Comparison of ENCODE assay signal across 9 cellular contexts in genomic region chr5:122311400-122311887, GRCh38.
DNase-seq lines count a peak whose midpoint lies in the region; ATAC-seq and TF ChIP-seq lines count a peak whose summit lies in the region.
"Had no signal": no experiment of that assay in that cellular context is flagged by ENCODE, and none has a peak within 500 bp of the region (broad histone marks: within the 10 kb centered on the region; RNA-seq: fewer than 3 reads in every experiment).

No MANE protein-coding gene starts in this region.

- H3K4me3 Mint-ChIP-seq in stimulated activated naive B cell treated with anti-CD40 and anti-IgM and Interleukin-4, amounts not matched to agents 10 μg/mL and 1 μg/mL and 100 μg/mL, for 72 hours, result peak overlapping the region; percentile 49 to 76

- peaks cover 6 to 11% of the 10 kb centered on the region in 2 donors for H3K4me1 Mint-ChIP-seq in stimulated activated naive B cell treated with anti-CD40 and anti-IgM and Interleukin-4, amounts not matched to agents 10 μg/mL and 1 μg/mL and 100 μg/mL, for 72 hours

- H3K27ac ChIP-seq in iPS-20b (ENCODE audit: low read length), result no peak overlapping the region

- no peak for TF ChIP-seq CTCF in WI38 (IDR thresholded peaks at IDR 0.05; ENCODE audit: low read depth, low read length)

- ATAC-seq in stimulated activated naive B cell treated with anti-CD40 and anti-IgM and Interleukin-4, amounts not matched to agents 10 μg/mL and 1 μg/mL and 100 μg/mL, for 72 hours (replicated peaks), result peak in 1 of 2 donors; percentile 25
- no peak for ATAC-seq in HG03378 (IDR thresholded peaks at IDR 0.05; ENCODE audit: unreplicated experiment)
- no peak for ATAC-seq in HG03565 (IDR thresholded peaks at IDR 0.05; ENCODE audit: unreplicated experiment)

- peak overlapping the region; percentile 37; the same call in 1 of the 2 replicates for H3K9ac ChIP-seq in iPS-20b (ENCODE audit: low read depth, low read length)

- no peaks in the 10 kb centered on the region; the same call in 1 of the 2 replicates for H3K9me3 ChIP-seq in iPS-20b (ENCODE audit: insufficient read depth, low read depth, low read length)

- peaks cover 0 to under 1% of the 10 kb centered on the region in 2 donors for H3K9me3 Mint-ChIP-seq in stimulated activated naive B cell treated with anti-CD40 and anti-IgM and Interleukin-4, amounts not matched to agents 10 μg/mL and 1 μg/mL and 100 μg/mL, for 72 hours

- H3K36me3 Mint-ChIP-seq in stimulated activated naive B cell treated with anti-CD40 and anti-IgM and Interleukin-4, amounts not matched to agents 10 μg/mL and 1 μg/mL and 100 μg/mL, for 72 hours, result no peaks in the 10 kb centered on the region

- peaks cover 59 to 73% of the 10 kb centered on the region in 2 donors for H3K27me3 Mint-ChIP-seq in stimulated activated naive B cell treated with anti-CD40 and anti-IgM and Interleukin-4, amounts not matched to agents 10 μg/mL and 1 μg/mL and 100 μg/mL, for 72 hours

- DNase-seq in DMS53 (lab: John Stamatoyannopoulos, UW) (peak; percentile 55), DMS53 treated with DMSO at 0.1 percent for 48 hours (lab: John Stamatoyannopoulos, UW; ENCODE audit: unreplicated experiment) (no peak), T1000 (lab: John Stamatoyannopoulos, UW) (no peak)
- no peak for DNase-seq in stimulated activated naive B cell treated with anti-CD40 and anti-IgM and Interleukin-4, amounts not matched to agents 10 μg/mL and 1 μg/mL and 100 μg/mL, for 72 hours
- DNase-seq: cerebellar nuclear complex had no signal

- H3K27ac Mint-ChIP-seq in stimulated activated naive B cell treated with anti-CD40 and anti-IgM and Interleukin-4, amounts not matched to agents 10 μg/mL and 1 μg/mL and 100 μg/mL, for 72 hours, result peak overlapping the region; percentile 33

- peak overlapping the region; percentile 62 for H3K4me3 ChIP-seq in WI38 (ENCODE audit: low read depth, low read length)
- H3K4me3 ChIP-seq in iPS-20b (ENCODE audit: low read length), result peak overlapping the region; percentile 69; the same call in 1 of the 2 replicates

- peaks cover 12% of the 10 kb centered on the region; the same call in 1 of the 2 replicates for H3K4me1 ChIP-seq in iPS-20b (ENCODE audit: insufficient read depth, low read length)

- H3K27me3 ChIP-seq in iPS-20b (ENCODE audit: insufficient read depth, low read length), result peaks cover 52% of the 10 kb centered on the region

- no peaks in the 10 kb centered on the region for H3K36me3 ChIP-seq in iPS-20b (ENCODE audit: insufficient read depth, low read depth, low read length)
